In genomic region chr9:130824079-130824478, GRCh38 we compare ENCODE assay signal across 11 cellular contexts. TPM values are rescaled to one million over a fixed set of nuclear protein-coding genes. Genes with fewer than 3 reads are reported as not detected.
DNase-seq lines count a peak whose midpoint lies in the region; ATAC-seq and TF ChIP-seq lines count a peak whose summit lies in the region.
"Had no signal": no experiment of that assay in that cellular context is flagged by ENCODE, and none has a peak within 500 bp of the region (broad histone marks: within the 10 kb centered on the region; RNA-seq: fewer than 3 reads in every experiment).

No MANE protein-coding gene starts in this region.

- H3F3A ChIP-seq in smooth muscle cell (ENCODE audit: low read depth): peaks cover 16% of the 10 kb centered on the region

- peaks cover 43% of the 10 kb centered on the region for H3K79me2 ChIP-seq in smooth muscle cell (ENCODE audit: low read depth)

- H3K36me3 ChIP-seq in HUES6 (ENCODE audit: control insufficient read depth, insufficient read depth, low read length) (no peaks in the 10 kb centered on the region), brain microvascular endothelial cell (replicated peaks) (no peaks in the 10 kb centered on the region), left lung (no peaks in the 10 kb centered on the region), smooth muscle cell (ENCODE audit: low read depth) (no peaks in the 10 kb centered on the region)

- 41% methylated on average over 2 of the region's 2 CpGs for WGBS in smooth muscle cell (ENCODE audit: low lambda C conversion rate)

- peak overlapping the region; percentile 72; the same call in 1 of the 2 replicates for H3K27ac ChIP-seq in HUES6 (ENCODE audit: low read depth, low read length)
- peak overlapping the region; percentile 84 for H3K27ac ChIP-seq in brain microvascular endothelial cell
- peak overlapping the region in 1 of 2 donors; percentile 78 for H3K27ac ChIP-seq in left lung
- H3K27ac ChIP-seq in smooth muscle cell (ENCODE audit: low read depth): peak overlapping the region; percentile 91

- ATAC-seq in left lung: peak; percentile 9
- ATAC-seq in GM21447 (IDR thresholded peaks at IDR 0.05; ENCODE audit: unreplicated experiment): no peak

- no peak overlapping the region for H2AFZ ChIP-seq in smooth muscle cell (ENCODE audit: low read depth)

- peak overlapping the region; percentile 80 for H3K4me2 ChIP-seq in smooth muscle cell

- no peaks in the 10 kb centered on the region for H3K27me3 ChIP-seq in HUES6 (ENCODE audit: control insufficient read depth, insufficient read depth, low read length)
- H3K27me3 ChIP-seq in brain microvascular endothelial cell (replicated peaks): no peaks in the 10 kb centered on the region
- H3K27me3 ChIP-seq in left lung: no peaks in the 10 kb centered on the region
- H3K27me3 ChIP-seq in smooth muscle cell (ENCODE audit: low read depth): no peaks in the 10 kb centered on the region

- TF ChIP-seq CTCF in brain microvascular endothelial cell (IDR thresholded peaks at IDR 0.05; ENCODE audit: low read depth, low read length, missing control alignments) (no peak), left lung (IDR thresholded peaks at IDR 0.05) (no peak), smooth muscle cell (IDR thresholded peaks at IDR 0.05; ENCODE audit: borderline replicate concordance, insufficient read depth, poor library complexity, severe bottlenecking) (no peak)

- intact Hi-C loops in left lung (cut with DNase I): no loop called here

- no peak overlapping the region for H3K4me3 ChIP-seq in HUES6 (ENCODE audit: low read depth, low read length)
- no peak overlapping the region for H3K4me3 ChIP-seq in brain microvascular endothelial cell (ENCODE audit: low read depth, low read length)
- no peak overlapping the region for H3K4me3 ChIP-seq in left lung
- peak overlapping the region; percentile 30 for H3K4me3 ChIP-seq in smooth muscle cell

- peaks cover 3% of the 10 kb centered on the region; the same call in 1 of the 2 replicates for H3K9me3 ChIP-seq in HUES6 (ENCODE audit: control insufficient read depth, insufficient read depth, low read depth, low read length)
- peaks cover 0 to 4% of the 10 kb centered on the region in 2 donors for H3K9me3 ChIP-seq in left lung
- H3K9me3 ChIP-seq in smooth muscle cell (replicated peaks; ENCODE audit: low read depth): no peaks in the 10 kb centered on the region

- no peaks in the 10 kb centered on the region for H4K20me1 ChIP-seq in smooth muscle cell (ENCODE audit: low read depth)

- in situ Hi-C loops in brain microvascular endothelial cell (cut with HindIII; ENCODE audit: low pct_ligation_motif_present, low sequenced_read_pairs): no loop called here

- H3K4me1 ChIP-seq in HUES6 (ENCODE audit: control insufficient read depth, insufficient read depth, low read length) (peaks cover 33% of the 10 kb centered on the region), left lung (peaks cover 12 to 18% of the 10 kb centered on the region in 2 donors), smooth muscle cell (ENCODE audit: low read depth) (peaks cover 36% of the 10 kb centered on the region)

- DNase-seq in brain microvascular endothelial cell (no peak), left lung (no peak), smooth muscle cell (lab: John Stamatoyannopoulos, UW; ENCODE audit: unreplicated experiment) (no peak), T-helper 1 cell (no peak), AG08396 (ENCODE audit: low spot score) (no peak)
- no peak for DNase-seq in stimulated activated naive CD4-positive, alpha-beta T cell (lab: John Stamatoyannopoulos, UW)
- DNase-seq: activated naive CD4-positive, alpha-beta T cell treated with anti-CD3 and anti-CD28 coated beads, Interleukin-2, amount 50 U/mL, for 16 hours; HCEC 1CT; NCI-H1105 treated with DMSO at 0.1 percent for 48 hours had no signal

- H3K9ac ChIP-seq in HUES6 (ENCODE audit: low read length) (peak overlapping the region; percentile 19), smooth muscle cell (ENCODE audit: low read depth) (peak overlapping the region; percentile 52)

RNA-seq across cellular contexts. Expression of gene ABL1, which starts 11.0 kb away (rescaled TPM):
- total RNA-seq in left lung (10 to 100 TPM; 55.6 to 63.5 TPM), smooth muscle cell (38.2 TPM in 2 replicates)
- 50.6 and 51.0 TPM in 2 replicates for polyA plus RNA-seq in smooth muscle cell
